ENCODE assay signal across 6 cellular contexts in the genomic region with DNA sequence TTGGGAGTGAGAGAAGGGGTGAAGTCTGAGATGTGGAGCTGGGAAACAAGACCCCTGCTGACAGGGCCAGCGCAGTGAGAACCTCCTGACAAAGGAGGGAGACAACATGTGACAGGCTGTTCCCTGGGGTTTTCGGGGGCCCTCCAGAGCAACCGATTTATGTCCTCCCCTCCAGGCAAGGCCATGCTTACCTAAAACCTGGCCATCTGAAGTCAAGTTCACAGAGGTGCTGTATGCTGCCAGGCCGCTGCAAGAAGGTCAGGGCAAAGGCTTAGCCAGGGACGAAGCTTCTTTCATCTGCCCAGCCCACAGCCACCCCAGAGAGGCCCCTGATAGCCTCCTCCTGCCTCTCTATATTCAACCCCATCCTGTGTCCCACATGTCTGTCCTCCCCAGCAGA. TPM values are rescaled to one million over a fixed set of nuclear protein-coding genes. Genes with fewer than 3 reads are reported as not detected.
"Had no signal": no experiment of that assay in that cellular context is flagged by ENCODE, and none has a peak within 500 bp of the region (broad histone marks: within the 10 kb centered on the region; RNA-seq: fewer than 3 reads in every experiment).

No MANE protein-coding gene starts in this region.

- DNase-seq: GM23248, GOT3, H9, HCEC 1CT, IMR-90, KG1 had no signal

- H3K4me3 Mint-ChIP-seq: H9 had no signal

- H3K4me1 Mint-ChIP-seq: H9 had no signal

RNA-seq across cellular contexts. Expression of gene NPC1L1, which starts 20.6 kb away (rescaled TPM):
- total RNA-seq: GM23248, IMR-90 had no signal
